In the genomic region with DNA sequence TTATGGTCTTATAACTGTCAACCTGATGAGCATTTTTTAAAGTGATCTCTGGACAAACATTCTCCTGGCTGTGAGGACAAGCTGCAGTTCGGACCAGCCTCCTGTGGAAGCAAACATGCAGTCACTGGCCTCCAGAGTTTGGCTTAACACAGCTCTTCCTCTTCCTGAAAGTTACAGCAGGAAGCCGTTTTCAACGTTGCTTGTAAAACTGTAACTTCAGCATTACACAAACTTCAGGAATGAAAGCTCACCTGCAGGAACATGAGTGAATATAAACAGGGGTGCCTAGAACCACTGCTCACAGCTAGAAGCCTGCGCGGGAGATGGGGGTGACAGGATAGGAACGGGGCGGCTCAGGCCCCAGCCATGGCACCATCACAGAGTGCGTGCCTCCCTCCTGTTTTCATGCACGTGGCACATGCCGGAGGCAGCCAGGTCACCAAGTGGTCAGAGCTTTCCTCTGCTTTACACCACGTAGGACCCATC, we compare ENCODE assay signal across 14 cellular contexts.
DNase-seq lines count a peak whose midpoint lies in the region; ATAC-seq and TF ChIP-seq lines count a peak whose summit lies in the region.
"Had no signal": no experiment of that assay in that cellular context is flagged by ENCODE, and none has a peak within 500 bp of the region (broad histone marks: within the 10 kb centered on the region; RNA-seq: fewer than 3 reads in every experiment).

No MANE protein-coding gene starts in this region.

- no TSS peak for BruUV-seq in Caco-2 (replicated peaks; lab: Mats Ljungman, UMichigan)

- H3K36me3 ChIP-seq in Caco-2 (ENCODE audit: control insufficient read depth, insufficient read depth, low read length): no peaks in the 10 kb centered on the region
- H3K36me3 ChIP-seq in RWPE2 (ENCODE audit: low read depth): no peaks in the 10 kb centered on the region
- no peaks in the 10 kb centered on the region for H3K36me3 ChIP-seq in psoas muscle (ENCODE audit: insufficient read depth in 1 of 2, low read depth in 1 of 2)

- intact Hi-C loops in Caco-2 (cut with micrococcal nuclease; ENCODE audit: unreplicated experiment) (no loop called here), psoas muscle (cut with DNase I) (loop anchor here in 1 of 2 donors (5.0 kb wide), 2 partner anchors 62 to 442 kb away; no protein-coding TSS in a partner anchor)

- H3K4me3 Mint-ChIP-seq in Caco-2 (ENCODE audit: unreplicated experiment) (peak overlapping the region; percentile 7), glutamatergic neuron (ENCODE audit: unreplicated experiment) (no peak overlapping the region)
- H3K4me3 Mint-ChIP-seq: activated T-cell treated with anti-CD3 and anti-CD28 coated beads, Interleukin-2, amount 50 U/mL, for 72 hours had no signal

- H3K9me3 ChIP-seq in Caco-2 (peaks cover 4% of the 10 kb centered on the region; the same call in 1 of the 2 replicates), RWPE2 (ENCODE audit: severe bottlenecking) (no peaks in the 10 kb centered on the region), psoas muscle (no peaks in the 10 kb centered on the region)

- H3K4me1 ChIP-seq in Caco-2: peaks cover 28% of the 10 kb centered on the region
- H3K4me1 ChIP-seq in RWPE2 (ENCODE audit: insufficient read depth, poor library complexity, severe bottlenecking): peaks cover 42% of the 10 kb centered on the region
- H3K4me1 ChIP-seq in psoas muscle: peaks cover 33% of the 10 kb centered on the region

- H3K4me1 Mint-ChIP-seq in Caco-2 (ENCODE audit: low read depth, unreplicated experiment): peaks cover 39% of the 10 kb centered on the region
- peaks cover 16% of the 10 kb centered on the region for H3K4me1 Mint-ChIP-seq in glutamatergic neuron (ENCODE audit: low read depth, unreplicated experiment)

- WGBS in psoas muscle, 3 donors: 44 to 57% (median 56%) methylated on average over 11 of the region's 11 CpGs

- ATAC-seq in RWPE2 (ENCODE audit: low read depth) (no peak), psoas muscle (no peak), GM18519 (IDR thresholded peaks at IDR 0.05; ENCODE audit: low FRiP score, unreplicated experiment) (no peak)
- ATAC-seq: activated T-cell treated with anti-CD3 and anti-CD28 coated beads, Interleukin-2, amount 50 U/mL, for 72 hours had no signal

- POLR2A ChIA-PET in Caco-2 (lab: Charles Lee): no interaction called here

- H3K4me3 ChIP-seq in Caco-2 (ENCODE audit: low read depth, low read length) (no peak overlapping the region), RWPE2 (ENCODE audit: severe bottlenecking) (no peak overlapping the region), psoas muscle (no peak overlapping the region)

- CTCF ChIA-PET in Caco-2 (lab: Charles Lee): no interaction called here

- H3K27ac ChIP-seq in RWPE2 (ENCODE audit: poor library complexity, severe bottlenecking) (peak overlapping the region; percentile 95), psoas muscle (peak overlapping the region; percentile 91)

- H3K27ac Mint-ChIP-seq in Caco-2 (ENCODE audit: unreplicated experiment) (peak overlapping the region; percentile 19), glutamatergic neuron (ENCODE audit: unreplicated experiment) (no peak overlapping the region)
- H3K27ac Mint-ChIP-seq: activated T-cell treated with anti-CD3 and anti-CD28 coated beads, Interleukin-2, amount 50 U/mL, for 72 hours had no signal

- H3K27me3 Mint-ChIP-seq in Caco-2 (ENCODE audit: insufficient read depth, unreplicated experiment) (no peaks in the 10 kb centered on the region), glutamatergic neuron (ENCODE audit: unreplicated experiment) (no peaks in the 10 kb centered on the region)

- no peaks in the 10 kb centered on the region for H3K27me3 ChIP-seq in Caco-2 (replicated peaks; ENCODE audit: control insufficient read depth, insufficient read depth, low read length)
- no peaks in the 10 kb centered on the region for H3K27me3 ChIP-seq in RWPE2 (ENCODE audit: insufficient read depth, poor library complexity, severe bottlenecking)
- H3K27me3 ChIP-seq in psoas muscle (ENCODE audit: insufficient read depth in 3 of 3, low read length in 2 of 3): no peaks in the 10 kb centered on the region

- H3K36me3 Mint-ChIP-seq in Caco-2 (ENCODE audit: insufficient read depth, unreplicated experiment) (no peaks in the 10 kb centered on the region), glutamatergic neuron (ENCODE audit: unreplicated experiment) (no peaks in the 10 kb centered on the region)

- no peak for DNase-seq in Caco-2
- DNase-seq in RWPE2 (ENCODE audit: low spot score): no peak
- DNase-seq in islet precursor cell: peak; percentile 46
- no peak for DNase-seq in psoas muscle
- no peak for DNase-seq in GF-D8 (lab: John Stamatoyannopoulos, UW)
- no peak for DNase-seq in activated T-cell treated with anti-CD3 and anti-CD28 coated beads for 4 hours
- DNase-seq in glutamatergic neuron: no peak
- DNase-seq: activated T-cell treated with anti-CD3 and anti-CD28 coated beads, Interleukin-2, amount 50 U/mL, for 72 hours; central memory CD4-positive, alpha-beta T cell; hippocampal formation; Karpas-422; NCI-H524 treated with DMSO at 0.1 percent for 48 hours; T1000 had no signal

- H3K9me3 Mint-ChIP-seq in Caco-2 (ENCODE audit: unreplicated experiment): peaks cover 3% of the 10 kb centered on the region
- peaks cover 6% of the 10 kb centered on the region for H3K9me3 Mint-ChIP-seq in glutamatergic neuron (ENCODE audit: unreplicated experiment)

- no peak for TF ChIP-seq CTCF in Caco-2 (IDR thresholded peaks at IDR 0.05; ENCODE audit: insufficient read depth in 1 of 2, low read depth in 1 of 2, low read length in 1 of 2, severe bottlenecking in 1 of 2, unreplicated experiment in 1 of 2)
- no peak for TF ChIP-seq CTCF in RWPE2 (IDR thresholded peaks at IDR 0.05; ENCODE audit: poor library complexity, severe bottlenecking)
- no peak for TF ChIP-seq CTCF in psoas muscle (IDR thresholded peaks at IDR 0.05)
- no peak for TF ChIP-seq CTCF in glutamatergic neuron (IDR thresholded peaks at IDR 0.05; ENCODE audit: partially characterized antibody, unreplicated experiment)
